ENCODE assay signal across 8 cellular contexts in the genomic region with DNA sequence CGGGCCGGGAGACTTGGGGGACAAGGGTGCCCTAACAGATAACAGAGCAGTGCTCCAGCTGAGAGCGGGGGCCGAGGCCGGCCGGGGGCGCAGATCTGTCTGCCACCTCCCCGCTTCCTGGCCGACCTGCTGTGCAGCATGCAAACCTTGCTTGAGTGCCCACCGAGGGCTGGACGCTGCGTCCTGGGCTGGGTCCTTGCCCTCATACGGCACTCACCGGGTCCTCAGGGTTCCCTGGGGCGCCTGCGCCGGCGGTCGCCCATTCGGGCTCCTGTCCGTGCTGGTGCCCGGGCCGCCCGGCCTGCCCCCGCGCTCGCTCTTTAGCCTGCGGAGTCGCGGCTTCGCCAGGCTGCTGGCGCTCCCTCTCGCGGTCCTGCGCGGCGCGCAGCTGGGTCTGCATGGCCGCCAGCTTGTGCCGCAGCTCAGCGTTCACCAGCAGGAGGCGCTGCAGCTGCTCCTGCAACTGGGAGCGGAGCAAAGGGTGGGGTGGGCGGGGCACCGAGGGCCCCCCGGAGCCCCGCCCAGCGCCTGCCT. TPM values are rescaled to one million over a fixed set of nuclear protein-coding genes. Genes with fewer than 3 reads are reported as not detected.
DNase-seq lines count a peak whose midpoint lies in the region; ATAC-seq and TF ChIP-seq lines count a peak whose summit lies in the region.

No MANE protein-coding gene starts in this region.

- peaks cover 20% of the 10 kb centered on the region for H3K36me3 ChIP-seq in ES-I3 (ENCODE audit: insufficient read depth, low read length)
- H3K36me3 ChIP-seq in right atrium auricular region: peaks cover 45% of the 10 kb centered on the region
- peaks cover 31% of the 10 kb centered on the region for H3K36me3 ChIP-seq in rectal smooth muscle tissue (ENCODE audit: control insufficient read depth, insufficient read depth, low read length)
- no peaks in the 10 kb centered on the region for H3K36me3 ChIP-seq in uterus

- DNase-seq in T follicular helper cell (ENCODE audit: low read depth) (peak; percentile 94), amniotic stem cell (lab: John Stamatoyannopoulos, UW) (peak; percentile 85), right atrium auricular region (ENCODE audit: low spot score) (peak; percentile 92), uterus (peak; percentile 93 to 97)

- peak overlapping the region; percentile 89 to 91 for H3K27ac ChIP-seq in right atrium auricular region
- peak overlapping the region; percentile 78 for H3K27ac ChIP-seq in rectal smooth muscle tissue (ENCODE audit: low read depth, low read length)
- peak overlapping the region; percentile 86 to 97 for H3K27ac ChIP-seq in uterus

- H3K9me3 ChIP-seq in ES-I3 (ENCODE audit: control insufficient read depth, insufficient read depth, low read length) (no peaks in the 10 kb centered on the region), right atrium auricular region (no peaks in the 10 kb centered on the region), uterus (no peaks in the 10 kb centered on the region)

- H3K27me3 ChIP-seq in right atrium auricular region (no peaks in the 10 kb centered on the region), rectal smooth muscle tissue (ENCODE audit: control insufficient read depth, insufficient read depth, low read length) (no peaks in the 10 kb centered on the region), uterus (no peaks in the 10 kb centered on the region)

- peak; percentile 53 for ATAC-seq in GM21786 (IDR thresholded peaks at IDR 0.05; ENCODE audit: unreplicated experiment)

- H3K9ac ChIP-seq in ES-I3 (ENCODE audit: low read depth, low read length): peak overlapping the region; percentile 69
- H3K9ac ChIP-seq in rectal smooth muscle tissue (ENCODE audit: low read length): no peak overlapping the region

- H3K4me1 ChIP-seq in ES-I3 (ENCODE audit: insufficient read depth, low read length) (peaks cover 24% of the 10 kb centered on the region; the same call in 1 of the 2 replicates), right atrium auricular region (peaks cover 0 to 60% of the 10 kb centered on the region in 2 donors), rectal smooth muscle tissue (ENCODE audit: control insufficient read depth, insufficient read depth, low read length) (peaks cover 17% of the 10 kb centered on the region), uterus (peaks cover 0 to 15% of the 10 kb centered on the region in 2 donors)

- intact Hi-C loops in uterus (cut with DNase I; ENCODE audit: low total_unique reads): loop anchor here (5.0 kb wide), 1 partner anchor 66 kb away; no protein-coding TSS in a partner anchor

- TF ChIP-seq POLR2A in uterus (IDR thresholded peaks at IDR 0.05): no peak

- H3K4me3 ChIP-seq in right atrium auricular region: peak overlapping the region; percentile 42 to 71
- H3K4me3 ChIP-seq in rectal smooth muscle tissue (ENCODE audit: low read length): peak overlapping the region; percentile 63
- H3K4me3 ChIP-seq in uterus: peak overlapping the region; percentile 46 to 73

- TF ChIP-seq CTCF in LNCAP (IDR thresholded peaks at IDR 0.05) (peak; percentile 88), right atrium auricular region (IDR thresholded peaks at IDR 0.05) (peak; percentile 94 to 96), uterus (IDR thresholded peaks at IDR 0.05) (peak; percentile 92 to 99 (median 98))

RNA-seq across cellular contexts. Expression of gene RILP, which starts 1.0 kb away (rescaled TPM):
- total RNA-seq in right atrium auricular region (10 to 100 TPM; 38.6 to 60.7 TPM), uterus (10 to 100 TPM in 2 of 4 donors, 1 to 10 TPM in 2; 1.5 to 13.3 (median 8.5) TPM)

RNA-seq across cellular contexts. Expression of gene SCARF1, which starts 3.1 kb away (rescaled TPM):
- 10 to 100 TPM in 1 of 2 donors, 1 to 10 TPM in 1; 8.6 to 14.8 TPM for total RNA-seq in right atrium auricular region
- total RNA-seq in uterus: 10 to 100 TPM in 2 of 4 donors, 1 to 10 TPM in 2; 4.4 to 33.2 (median 14.2) TPM

RNA-seq across cellular contexts. Expression of gene SLC43A2, which starts 20.0 kb away (rescaled TPM):
- total RNA-seq in right atrium auricular region (1 to 10 TPM; 3.6 to 9.8 TPM), uterus (10 to 100 TPM in 1 of 4 donors, 1 to 10 TPM in 3; 3.6 to 15.6 (median 6.8) TPM)

RNA-seq across cellular contexts. Expression of gene PRPF8, which starts 36.0 kb away (rescaled TPM):
- total RNA-seq in right atrium auricular region (100 to 1,000 TPM in 1 of 2 donors, 10 to 100 TPM in 1; 90.1 to 144 TPM), uterus (100 to 1,000 TPM; 123 to 413 (median 243) TPM)

Comparison
In these comparisons a context has a peak if more than half of its experiments do, and no peak if none do; other contexts are left out.
1. Peak in every context shown above with its lines: DNase-seq, ATAC-seq, H3K4me3 ChIP-seq and H3K27ac ChIP-seq.